ENCODE assay signal across 1 cellular context in the genomic region with DNA sequence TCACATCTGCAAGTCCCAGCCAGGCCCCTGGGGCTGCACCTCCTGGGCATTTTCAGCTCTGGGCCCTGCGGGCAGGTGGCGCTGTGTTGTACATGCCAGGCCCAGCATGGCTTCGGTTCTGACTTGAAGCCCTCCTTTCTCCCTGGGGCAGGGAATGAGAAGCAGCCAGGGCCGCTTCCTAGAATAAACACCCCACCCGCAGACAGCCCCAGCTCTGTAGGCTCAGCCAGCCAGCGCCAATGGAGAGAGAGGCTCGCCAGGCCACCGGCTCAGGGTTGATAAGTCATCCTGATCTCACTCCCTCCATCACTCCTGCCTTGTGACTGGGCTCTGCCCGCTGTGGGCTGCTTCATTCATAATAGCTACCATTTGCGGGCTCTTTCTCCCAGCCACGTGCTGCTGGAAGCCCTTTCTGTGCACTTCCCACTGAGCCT.
TF ChIP-seq lines count a peak whose summit lies in the region.

No MANE protein-coding gene starts in this region.

TF ChIP-seq in HepG2, 621 proteins besides CTCF, POLR2A, EP300 and RAD21 (continued from another document):
- TF ChIP-seq, protein P1, sequence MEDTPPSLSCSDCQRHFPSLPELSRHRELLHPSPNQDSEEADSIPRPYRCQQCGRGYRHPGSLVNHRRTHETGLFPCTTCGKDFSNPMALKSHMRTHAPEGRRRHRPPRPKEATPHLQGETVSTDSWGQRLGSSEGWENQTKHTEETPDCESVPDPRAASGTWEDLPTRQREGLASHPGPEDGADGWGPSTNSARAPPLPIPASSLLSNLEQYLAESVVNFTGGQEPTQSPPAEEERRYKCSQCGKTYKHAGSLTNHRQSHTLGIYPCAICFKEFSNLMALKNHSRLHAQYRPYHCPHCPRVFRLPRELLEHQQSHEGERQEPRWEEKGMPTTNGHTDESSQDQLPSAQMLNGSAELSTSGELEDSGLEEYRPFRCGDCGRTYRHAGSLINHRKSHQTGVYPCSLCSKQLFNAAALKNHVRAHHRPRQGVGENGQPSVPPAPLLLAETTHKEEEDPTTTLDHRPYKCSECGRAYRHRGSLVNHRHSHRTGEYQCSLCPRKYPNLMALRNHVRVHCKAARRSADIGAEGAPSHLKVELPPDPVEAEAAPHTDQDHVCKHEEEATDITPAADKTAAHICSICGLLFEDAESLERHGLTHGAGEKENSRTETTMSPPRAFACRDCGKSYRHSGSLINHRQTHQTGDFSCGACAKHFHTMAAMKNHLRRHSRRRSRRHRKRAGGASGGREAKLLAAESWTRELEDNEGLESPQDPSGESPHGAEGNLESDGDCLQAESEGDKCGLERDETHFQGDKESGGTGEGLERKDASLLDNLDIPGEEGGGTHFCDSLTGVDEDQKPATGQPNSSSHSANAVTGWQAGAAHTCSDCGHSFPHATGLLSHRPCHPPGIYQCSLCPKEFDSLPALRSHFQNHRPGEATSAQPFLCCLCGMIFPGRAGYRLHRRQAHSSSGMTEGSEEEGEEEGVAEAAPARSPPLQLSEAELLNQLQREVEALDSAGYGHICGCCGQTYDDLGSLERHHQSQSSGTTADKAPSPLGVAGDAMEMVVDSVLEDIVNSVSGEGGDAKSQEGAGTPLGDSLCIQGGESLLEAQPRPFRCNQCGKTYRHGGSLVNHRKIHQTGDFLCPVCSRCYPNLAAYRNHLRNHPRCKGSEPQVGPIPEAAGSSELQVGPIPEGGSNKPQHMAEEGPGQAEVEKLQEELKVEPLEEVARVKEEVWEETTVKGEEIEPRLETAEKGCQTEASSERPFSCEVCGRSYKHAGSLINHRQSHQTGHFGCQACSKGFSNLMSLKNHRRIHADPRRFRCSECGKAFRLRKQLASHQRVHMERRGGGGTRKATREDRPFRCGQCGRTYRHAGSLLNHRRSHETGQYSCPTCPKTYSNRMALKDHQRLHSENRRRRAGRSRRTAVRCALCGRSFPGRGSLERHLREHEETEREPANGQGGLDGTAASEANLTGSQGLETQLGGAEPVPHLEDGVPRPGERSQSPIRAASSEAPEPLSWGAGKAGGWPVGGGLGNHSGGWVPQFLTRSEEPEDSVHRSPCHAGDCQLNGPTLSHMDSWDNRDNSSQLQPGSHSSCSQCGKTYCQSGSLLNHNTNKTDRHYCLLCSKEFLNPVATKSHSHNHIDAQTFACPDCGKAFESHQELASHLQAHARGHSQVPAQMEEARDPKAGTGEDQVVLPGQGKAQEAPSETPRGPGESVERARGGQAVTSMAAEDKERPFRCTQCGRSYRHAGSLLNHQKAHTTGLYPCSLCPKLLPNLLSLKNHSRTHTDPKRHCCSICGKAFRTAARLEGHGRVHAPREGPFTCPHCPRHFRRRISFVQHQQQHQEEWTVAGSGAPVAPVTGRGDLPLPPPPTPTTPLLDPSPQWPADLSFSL (CRISPR knock-in tag; IDR thresholded peaks at IDR 0.05) = no peak
- no peak for TF ChIP-seq ZNF256 (CRISPR knock-in tag; conservative IDR thresholded peaks at IDR 0.05)
- peak; percentile 59; the same call in 1 of the 2 replicates for TF ChIP-seq ZFY (CRISPR knock-in tag; IDR thresholded peaks at IDR 0.05)
- TF ChIP-seq ADNP (CRISPR knock-in tag; IDR thresholded peaks at IDR 0.05) = no peak
- no peak for TF ChIP-seq SMARCC2 (IDR thresholded peaks at IDR 0.05)
- TF ChIP-seq TMF1 (CRISPR knock-in tag; IDR thresholded peaks at IDR 0.05; ENCODE audit: low read depth) = no peak
- peak; percentile 38; the same call in 1 of the 2 replicates for TF ChIP-seq YEATS2 (CRISPR knock-in tag; IDR thresholded peaks at IDR 0.05; ENCODE audit: borderline replicate concordance)
- no peak for TF ChIP-seq TRIM24 (CRISPR knock-in tag; IDR thresholded peaks at IDR 0.05)
- TF ChIP-seq, protein P2, sequence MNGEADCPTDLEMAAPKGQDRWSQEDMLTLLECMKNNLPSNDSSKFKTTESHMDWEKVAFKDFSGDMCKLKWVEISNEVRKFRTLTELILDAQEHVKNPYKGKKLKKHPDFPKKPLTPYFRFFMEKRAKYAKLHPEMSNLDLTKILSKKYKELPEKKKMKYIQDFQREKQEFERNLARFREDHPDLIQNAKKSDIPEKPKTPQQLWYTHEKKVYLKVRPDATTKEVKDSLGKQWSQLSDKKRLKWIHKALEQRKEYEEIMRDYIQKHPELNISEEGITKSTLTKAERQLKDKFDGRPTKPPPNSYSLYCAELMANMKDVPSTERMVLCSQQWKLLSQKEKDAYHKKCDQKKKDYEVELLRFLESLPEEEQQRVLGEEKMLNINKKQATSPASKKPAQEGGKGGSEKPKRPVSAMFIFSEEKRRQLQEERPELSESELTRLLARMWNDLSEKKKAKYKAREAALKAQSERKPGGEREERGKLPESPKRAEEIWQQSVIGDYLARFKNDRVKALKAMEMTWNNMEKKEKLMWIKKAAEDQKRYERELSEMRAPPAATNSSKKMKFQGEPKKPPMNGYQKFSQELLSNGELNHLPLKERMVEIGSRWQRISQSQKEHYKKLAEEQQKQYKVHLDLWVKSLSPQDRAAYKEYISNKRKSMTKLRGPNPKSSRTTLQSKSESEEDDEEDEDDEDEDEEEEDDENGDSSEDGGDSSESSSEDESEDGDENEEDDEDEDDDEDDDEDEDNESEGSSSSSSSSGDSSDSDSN (CRISPR knock-in tag; IDR thresholded peaks at IDR 0.05) = peak; percentile 19; the same call in 1 of the 2 replicates
- TF ChIP-seq FOXA3 (CRISPR knock-in tag; IDR thresholded peaks at IDR 0.05) = peak; percentile 32; the same call in 1 of the 2 replicates
- TF ChIP-seq RFX1 (IDR thresholded peaks at IDR 0.05) = no peak
- peak; percentile 47; the same call in 1 of the 2 replicates for TF ChIP-seq SAP130 (CRISPR knock-in tag; IDR thresholded peaks at IDR 0.05; ENCODE audit: low read depth)
- no peak for TF ChIP-seq TOPORS (CRISPR knock-in tag; IDR thresholded peaks at IDR 0.05)
- no peak for TF ChIP-seq ZNF263 (CRISPR knock-in tag; IDR thresholded peaks at IDR 0.05)
- TF ChIP-seq, protein P3, sequence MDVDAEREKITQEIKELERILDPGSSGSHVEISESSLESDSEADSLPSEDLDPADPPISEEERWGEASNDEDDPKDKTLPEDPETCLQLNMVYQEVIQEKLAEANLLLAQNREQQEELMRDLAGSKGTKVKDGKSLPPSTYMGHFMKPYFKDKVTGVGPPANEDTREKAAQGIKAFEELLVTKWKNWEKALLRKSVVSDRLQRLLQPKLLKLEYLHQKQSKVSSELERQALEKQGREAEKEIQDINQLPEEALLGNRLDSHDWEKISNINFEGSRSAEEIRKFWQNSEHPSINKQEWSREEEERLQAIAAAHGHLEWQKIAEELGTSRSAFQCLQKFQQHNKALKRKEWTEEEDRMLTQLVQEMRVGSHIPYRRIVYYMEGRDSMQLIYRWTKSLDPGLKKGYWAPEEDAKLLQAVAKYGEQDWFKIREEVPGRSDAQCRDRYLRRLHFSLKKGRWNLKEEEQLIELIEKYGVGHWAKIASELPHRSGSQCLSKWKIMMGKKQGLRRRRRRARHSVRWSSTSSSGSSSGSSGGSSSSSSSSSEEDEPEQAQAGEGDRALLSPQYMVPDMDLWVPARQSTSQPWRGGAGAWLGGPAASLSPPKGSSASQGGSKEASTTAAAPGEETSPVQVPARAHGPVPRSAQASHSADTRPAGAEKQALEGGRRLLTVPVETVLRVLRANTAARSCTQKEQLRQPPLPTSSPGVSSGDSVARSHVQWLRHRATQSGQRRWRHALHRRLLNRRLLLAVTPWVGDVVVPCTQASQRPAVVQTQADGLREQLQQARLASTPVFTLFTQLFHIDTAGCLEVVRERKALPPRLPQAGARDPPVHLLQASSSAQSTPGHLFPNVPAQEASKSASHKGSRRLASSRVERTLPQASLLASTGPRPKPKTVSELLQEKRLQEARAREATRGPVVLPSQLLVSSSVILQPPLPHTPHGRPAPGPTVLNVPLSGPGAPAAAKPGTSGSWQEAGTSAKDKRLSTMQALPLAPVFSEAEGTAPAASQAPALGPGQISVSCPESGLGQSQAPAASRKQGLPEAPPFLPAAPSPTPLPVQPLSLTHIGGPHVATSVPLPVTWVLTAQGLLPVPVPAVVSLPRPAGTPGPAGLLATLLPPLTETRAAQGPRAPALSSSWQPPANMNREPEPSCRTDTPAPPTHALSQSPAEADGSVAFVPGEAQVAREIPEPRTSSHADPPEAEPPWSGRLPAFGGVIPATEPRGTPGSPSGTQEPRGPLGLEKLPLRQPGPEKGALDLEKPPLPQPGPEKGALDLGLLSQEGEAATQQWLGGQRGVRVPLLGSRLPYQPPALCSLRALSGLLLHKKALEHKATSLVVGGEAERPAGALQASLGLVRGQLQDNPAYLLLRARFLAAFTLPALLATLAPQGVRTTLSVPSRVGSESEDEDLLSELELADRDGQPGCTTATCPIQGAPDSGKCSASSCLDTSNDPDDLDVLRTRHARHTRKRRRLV (CRISPR knock-in tag; IDR thresholded peaks at IDR 0.05) = no peak
- TF ChIP-seq ZNF484 (CRISPR knock-in tag; IDR thresholded peaks at IDR 0.05; ENCODE audit: borderline replicate concordance, low read depth) = no peak
- 0 out of 3 replicates have a peak, but pooled peaks have one; percentile 30 for TF ChIP-seq MXI1 (IDR thresholded peaks at IDR 0.05; ENCODE audit: borderline replicate concordance, low read depth, low read length)
- TF ChIP-seq KAT8 (CRISPR knock-in tag; IDR thresholded peaks at IDR 0.05) = peak; percentile 44; the same call in 1 of the 2 replicates
- peak; percentile 69 for TF ChIP-seq ZFX (CRISPR knock-in tag; IDR thresholded peaks at IDR 0.05; ENCODE audit: low read depth)
- TF ChIP-seq, protein P4, sequence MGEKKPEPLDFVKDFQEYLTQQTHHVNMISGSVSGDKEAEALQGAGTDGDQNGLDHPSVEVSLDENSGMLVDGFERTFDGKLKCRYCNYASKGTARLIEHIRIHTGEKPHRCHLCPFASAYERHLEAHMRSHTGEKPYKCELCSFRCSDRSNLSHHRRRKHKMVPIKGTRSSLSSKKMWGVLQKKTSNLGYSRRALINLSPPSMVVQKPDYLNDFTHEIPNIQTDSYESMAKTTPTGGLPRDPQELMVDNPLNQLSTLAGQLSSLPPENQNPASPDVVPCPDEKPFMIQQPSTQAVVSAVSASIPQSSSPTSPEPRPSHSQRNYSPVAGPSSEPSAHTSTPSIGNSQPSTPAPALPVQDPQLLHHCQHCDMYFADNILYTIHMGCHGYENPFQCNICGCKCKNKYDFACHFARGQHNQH (CRISPR knock-in tag; IDR thresholded peaks at IDR 0.05) = 0 out of 2 replicates have a peak, but pooled peaks have one; percentile 17
- TF ChIP-seq GATAD1 (CRISPR knock-in tag; IDR thresholded peaks at IDR 0.05) = peak; percentile 53; the same call in 1 of the 2 replicates
- no peak for TF ChIP-seq ZNF598 (CRISPR knock-in tag; IDR thresholded peaks at IDR 0.05; ENCODE audit: borderline replicate concordance)
- peak; percentile 94 for TF ChIP-seq XRCC5 (optimal IDR thresholded peaks at IDR 0.05; ENCODE audit: low read length)
- peak; percentile 44; the same call in 1 of the 2 replicates for TF ChIP-seq HDAC2 (CRISPR knock-in tag; IDR thresholded peaks at IDR 0.05)
